8 cellular contexts compared by ENCODE assay signal in genomic region chr15:45401665-45402161, GRCh38. TPM values are rescaled to one million over a fixed set of nuclear protein-coding genes. Genes with fewer than 3 reads are reported as not detected.
DNase-seq lines count a peak whose midpoint lies in the region; ATAC-seq and TF ChIP-seq lines count a peak whose summit lies in the region.

No MANE protein-coding gene starts in this region.

- ATAC-seq in GM19455 (IDR thresholded peaks at IDR 0.05; ENCODE audit: unreplicated experiment), result peak; percentile 5
- ATAC-seq in Panc1, result peak; percentile 37; the same call in 1 of the 2 replicates
- no peak for ATAC-seq in GM21529 (IDR thresholded peaks at IDR 0.05; ENCODE audit: unreplicated experiment)

- H3K4me1 ChIP-seq in Panc1 (ENCODE audit: control insufficient read depth, insufficient read depth, low read length), result peaks cover 15% of the 10 kb centered on the region
- peaks cover 16 to 44% (median 33%) of the 10 kb centered on the region in 4 donors for H3K4me1 ChIP-seq in esophagus muscularis mucosa

- H3K27ac Mint-ChIP-seq in progenitor cell of endocrine pancreas, result peak overlapping the region; percentile 98

- H3K27ac ChIP-seq in Panc1 (ENCODE audit: low read length) (peak overlapping the region; percentile 100), esophagus muscularis mucosa (replicated peaks in 1 of 4) (peak overlapping the region; percentile 91 to 95 (median 94))

- TF ChIP-seq CTCF in AG04449 (IDR thresholded peaks at IDR 0.05; ENCODE audit: insufficient read depth, low read length, missing control alignments) (no peak), Panc1 (IDR thresholded peaks at IDR 0.05) (no peak), esophagus muscularis mucosa (IDR thresholded peaks at IDR 0.05) (no peak), progenitor cell of endocrine pancreas (IDR thresholded peaks at IDR 0.05; ENCODE audit: unreplicated experiment) (no peak)

- H3K27me3 ChIP-seq in Panc1 (ENCODE audit: control insufficient read depth, insufficient read depth, low read length), result no peaks in the 10 kb centered on the region
- H3K27me3 ChIP-seq in esophagus muscularis mucosa, result peaks cover 0 to 5% (median 0%) of the 10 kb centered on the region in 4 donors

- H3K36me3 ChIP-seq in Panc1 (ENCODE audit: control insufficient read depth, insufficient read depth, low read length), result peaks cover 14% of the 10 kb centered on the region
- H3K36me3 ChIP-seq in esophagus muscularis mucosa, result peaks cover 0 to 19% (median 13%) of the 10 kb centered on the region in 4 donors

- in situ Hi-C loops in Panc1 (cut with HindIII; ENCODE audit: low pct_unique_long_range_greater_than_20kb, low sequenced_read_pairs), result no loop called here

- no peaks in the 10 kb centered on the region for H3K9me3 ChIP-seq in Panc1 (ENCODE audit: control insufficient read depth, insufficient read depth, low read depth, low read length)
- no peaks in the 10 kb centered on the region for H3K9me3 ChIP-seq in esophagus muscularis mucosa

- H3K9me3 Mint-ChIP-seq in progenitor cell of endocrine pancreas (ENCODE audit: low read depth), result no peaks in the 10 kb centered on the region

- no peaks in the 10 kb centered on the region for H3K27me3 Mint-ChIP-seq in progenitor cell of endocrine pancreas

- H3K4me3 Mint-ChIP-seq in progenitor cell of endocrine pancreas (ENCODE audit: low read depth), result peak overlapping the region; percentile 94

- peaks cover 5% of the 10 kb centered on the region for H3K36me3 Mint-ChIP-seq in progenitor cell of endocrine pancreas (ENCODE audit: insufficient read depth)

- POLR2A ChIA-PET in AG04449 (lab: Yijun Ruan, JAX) (interaction anchor here (0.8 to 1.7 kb wide), 7 partner anchors 13 to 239 kb away, joined by 3 to 10 read pairs (median 6); partner anchors contain the start of gene BLOC1S6), Panc1 (lab: Charles Lee) (interaction anchor here (0.6 kb wide), 1 partner anchor 226 kb away, joined by 4 read pairs; no protein-coding TSS in a partner anchor)

- intact Hi-C loops in Panc1 (cut with micrococcal nuclease; ENCODE audit: unreplicated experiment) (loop anchor here (5.0 kb wide), 1 partner anchor 194 kb away; no protein-coding TSS in a partner anchor), esophagus muscularis mucosa (cut with DNase I) (loop anchor here (2.0 to 5.0 kb wide), 3 partner anchors 17 to 235 kb away; no protein-coding TSS in a partner anchor)

- H3K4me1 Mint-ChIP-seq in progenitor cell of endocrine pancreas (ENCODE audit: low read depth), result peaks cover 18% of the 10 kb centered on the region

- DNase-seq in AG04449 (ENCODE audit: low read depth, low spot score), result no peak
- no peak for DNase-seq in Panc1 (ENCODE audit: low read depth, low spot score)
- DNase-seq in esophagus muscularis mucosa (ENCODE audit: extremely low spot score), result no peak
- no peak for DNase-seq in progenitor cell of endocrine pancreas (ENCODE audit: low spot score, unreplicated experiment)
- no peak for DNase-seq in SK-N-DZ (ENCODE audit: low spot score)
- DNase-seq in NCI-H1092 treated with DMSO at 0.1 percent for 48 hours (lab: John Stamatoyannopoulos, UW), result no peak

- H3K4me3 ChIP-seq in AG04449 (ENCODE audit: low read depth, low read length) (peak overlapping the region; percentile 82), Panc1 (ENCODE audit: low read depth in 2 of 2, low read length in 2 of 2) (peak overlapping the region; percentile 86 to 98), esophagus muscularis mucosa (peak overlapping the region; percentile 77 to 99 (median 92))

- WGBS in esophagus muscularis mucosa, result 4% methylated on average over 12 of the region's 12 CpGs

- BruUV-seq in Panc1 (replicated peaks; lab: Mats Ljungman, UMichigan), result TSS peak; percentile 97

- TF ChIP-seq POLR2A in esophagus muscularis mucosa (IDR thresholded peaks at IDR 0.05; ENCODE audit: low read depth), result no peak

- no peak for TF ChIP-seq EP300 in esophagus muscularis mucosa (IDR thresholded peaks at IDR 0.05)

- CTCF ChIA-PET in AG04449 (lab: Yijun Ruan, JAX) (interaction anchor here (0.5 to 8.8 kb wide), 18 partner anchors 15 to 283 kb away, joined by 3 to 107 read pairs (median 4); no protein-coding TSS in a partner anchor), Panc1 (lab: Charles Lee) (interaction anchor here (0.5 to 1.1 kb wide), 5 partner anchors 10 to 239 kb away, joined by 3 to 6 read pairs (median 4); no protein-coding TSS in a partner anchor)

RNA-seq across cellular contexts. Expression of gene GATM, which starts 23.4 kb away (rescaled TPM):
- 7.6 TPM for total RNA-seq in Panc1 (2021; ENCODE audit: unreplicated experiment)
- polyA plus RNA-seq in Panc1 (2012; ENCODE audit: insufficient read length), result 4.4 TPM
- total RNA-seq in esophagus muscularis mucosa, result 10 to 100 TPM; 21.7 to 34.2 (median 24.4) TPM
- total RNA-seq in progenitor cell of endocrine pancreas, result 64.1 and 75.5 TPM in 2 replicates
- 1.1 and 1.7 TPM in 2 replicates for polyA plus RNA-seq in SK-N-DZ (2014; cell fraction: cytosol; rRNA removed)
- 1.4 and 5.8 TPM in 2 replicates for polyA plus RNA-seq in SK-N-DZ (2014; cell fraction: nucleus; rRNA removed)
